ENCODE assay signal across 8 cellular contexts in genomic region chr14:93033983-93034670, GRCh38.
DNase-seq lines count a peak whose midpoint lies in the region; ATAC-seq, FAIRE-seq and TF ChIP-seq lines count a peak whose summit lies in the region.

No MANE protein-coding gene starts in this region.

- peak; percentile 19 to 79 (median 65) for DNase-seq in CD8-positive, alpha-beta T cell
- no peak for DNase-seq in PC-3
- DNase-seq in activated naive CD4-positive, alpha-beta T cell treated with anti-CD3 and anti-CD28 coated beads, Interleukin-2, amount 50 U/mL, for 72 hours (ENCODE audit: low spot score in 2 of 2) = peak in 1 of 2 donors; percentile 40
- peak; percentile 73 for DNase-seq in kidney
- DNase-seq in stimulated activated naive CD8-positive, alpha-beta T cell treated with anti-CD3 and anti-CD28 coated beads, Interleukin-15, amount 100 ng/mL, for 72 hours = peak; percentile 55 to 61
- DNase-seq in cortex of kidney (lab: John Stamatoyannopoulos, UW) = no peak
- DNase-seq in NCI-H1092 (lab: John Stamatoyannopoulos, UW) = no peak

- H3K27me3 Mint-ChIP-seq in CD8-positive, alpha-beta T cell (ENCODE audit: low read depth) = no peaks in the 10 kb centered on the region
- H3K27me3 Mint-ChIP-seq in stimulated activated naive CD8-positive, alpha-beta T cell treated with anti-CD3 and anti-CD28 coated beads, Interleukin-15, amount 100 ng/mL, for 72 hours = no peaks in the 10 kb centered on the region

- H3K4me3 ChIP-seq in CD8-positive, alpha-beta T cell (ENCODE audit: low read depth, low read length) = peak overlapping the region; percentile 38
- no peak overlapping the region for H3K4me3 ChIP-seq in PC-3 (ENCODE audit: low read length)
- no peak overlapping the region for H3K4me3 ChIP-seq in kidney (ENCODE audit: low read length in 2 of 2)

- intact Hi-C loops in CD8-positive, alpha-beta T cell (cut with DNase I, micrococcal nuclease) = loop anchor here (1.0 to 5.0 kb wide), 6 partner anchors 33 to 185 kb away; partner anchors contain the start of gene ITPK1 (in 2 of the 2)
- intact Hi-C loops in PC-3 (cut with micrococcal nuclease) (no loop called here), kidney (cut with DNase I) (no loop called here)

- H3K27ac ChIP-seq in CD8-positive, alpha-beta T cell (ENCODE audit: low read depth, low read length) = peak overlapping the region; percentile 49
- H3K27ac ChIP-seq in PC-3 (ENCODE audit: low read length) (no peak overlapping the region), kidney (ENCODE audit: low read depth in 2 of 2, low read length in 2 of 2) (no peak overlapping the region)

- peak overlapping the region; percentile 77 for H3K4me3 Mint-ChIP-seq in CD8-positive, alpha-beta T cell
- peak overlapping the region; percentile 18 to 64 for H3K4me3 Mint-ChIP-seq in stimulated activated naive CD8-positive, alpha-beta T cell treated with anti-CD3 and anti-CD28 coated beads, Interleukin-15, amount 100 ng/mL, for 72 hours

- peaks cover 36% of the 10 kb centered on the region for H3K4me1 Mint-ChIP-seq in CD8-positive, alpha-beta T cell (ENCODE audit: low read depth)
- H3K4me1 Mint-ChIP-seq in stimulated activated naive CD8-positive, alpha-beta T cell treated with anti-CD3 and anti-CD28 coated beads, Interleukin-15, amount 100 ng/mL, for 72 hours = peaks cover 74% of the 10 kb centered on the region

- H3K79me2 ChIP-seq in PC-3 (ENCODE audit: low read length) = peaks cover 13% of the 10 kb centered on the region; the same call in 1 of the 2 replicates

- no TSS peak for BruUV-seq in PC-3 (replicated peaks; lab: Mats Ljungman, UMichigan)

- POLR2A ChIA-PET in CD8-positive, alpha-beta T cell (lab: Charles Lee) = interaction anchor here (0.7 to 1.7 kb wide), 2 partner anchors 79 to 81 kb away, joined by 4 to 5 read pairs; no protein-coding TSS in a partner anchor
- POLR2A ChIA-PET in PC-3 (lab: Charles Lee; ENCODE audit: unreplicated experiment) = no interaction called here

- peaks cover 29% of the 10 kb centered on the region for H3K4me1 ChIP-seq in CD8-positive, alpha-beta T cell (ENCODE audit: insufficient read depth, low read length)
- peaks cover 51% of the 10 kb centered on the region for H3K4me1 ChIP-seq in PC-3 (ENCODE audit: insufficient read depth, low read length)
- peaks cover 11 to 42% of the 10 kb centered on the region in 2 donors for H3K4me1 ChIP-seq in kidney (ENCODE audit: control insufficient read depth in 1 of 2, insufficient read depth in 1 of 2, low read depth in 1 of 2, low read length in 2 of 2)

- H3K36me3 Mint-ChIP-seq in CD8-positive, alpha-beta T cell = no peaks in the 10 kb centered on the region
- H3K36me3 Mint-ChIP-seq in activated naive CD4-positive, alpha-beta T cell treated with anti-CD3 and anti-CD28 coated beads, Interleukin-2, amount 50 U/mL, for 72 hours = no peaks in the 10 kb centered on the region

- CTCF ChIA-PET in CD8-positive, alpha-beta T cell (lab: Charles Lee) = interaction anchor here (0.6 to 5.5 kb wide), 30 partner anchors 9 to 123 kb away, joined by 3 to 43 read pairs (median 4); partner anchors contain the start of gene ITPK1
- CTCF ChIA-PET in PC-3 (lab: Charles Lee) = no interaction called here

- no peaks in the 10 kb centered on the region for H4K20me1 ChIP-seq in PC-3 (ENCODE audit: low read length)

- FAIRE-seq in kidney (lab: Jason Lieb, UNC) = no peak

- H3K27me3 ChIP-seq in CD8-positive, alpha-beta T cell (ENCODE audit: insufficient read depth, low read length) = no peaks in the 10 kb centered on the region
- no peaks in the 10 kb centered on the region for H3K27me3 ChIP-seq in PC-3 (ENCODE audit: low read length)

- H3F3A ChIP-seq in PC-3 (ENCODE audit: low read length, unreplicated experiment) = no peaks in the 10 kb centered on the region

- TF ChIP-seq CTCF in CD8-positive, alpha-beta T cell (IDR thresholded peaks at IDR 0.05) = peak; percentile 74
- TF ChIP-seq CTCF in PC-3 (conservative IDR thresholded peaks at IDR 0.05; ENCODE audit: low read depth, low read length) = peak; percentile 65
- TF ChIP-seq CTCF in kidney (IDR thresholded peaks at IDR 0.05; ENCODE audit: borderline replicate concordance, extremely low read depth, insufficient read depth) = peak; percentile 24

- no peak overlapping the region for H2AFZ ChIP-seq in PC-3 (ENCODE audit: low read length)

- H3K9me2 ChIP-seq in PC-3 (replicated peaks; ENCODE audit: low read length) = no peaks in the 10 kb centered on the region

- no peaks in the 10 kb centered on the region for H3K9me3 Mint-ChIP-seq in CD8-positive, alpha-beta T cell
- H3K9me3 Mint-ChIP-seq in activated naive CD4-positive, alpha-beta T cell treated with anti-CD3 and anti-CD28 coated beads, Interleukin-2, amount 50 U/mL, for 72 hours = no peaks in the 10 kb centered on the region
- no peaks in the 10 kb centered on the region for H3K9me3 Mint-ChIP-seq in stimulated activated naive CD8-positive, alpha-beta T cell treated with anti-CD3 and anti-CD28 coated beads, Interleukin-15, amount 100 ng/mL, for 72 hours

- H3K4me2 ChIP-seq in PC-3 (ENCODE audit: low read length) = no peak overlapping the region

- no peaks in the 10 kb centered on the region for H3K9me3 ChIP-seq in CD8-positive, alpha-beta T cell (ENCODE audit: low read length)
- H3K9me3 ChIP-seq in PC-3 (ENCODE audit: low read length) (no peaks in the 10 kb centered on the region), kidney (ENCODE audit: control insufficient read depth in 1 of 2, low read length in 2 of 2) (no peaks in the 10 kb centered on the region)

- no peaks in the 10 kb centered on the region for H3K36me3 ChIP-seq in CD8-positive, alpha-beta T cell (ENCODE audit: insufficient read depth, low read length)
- no peaks in the 10 kb centered on the region for H3K36me3 ChIP-seq in PC-3 (ENCODE audit: low read depth, low read length)
- no peaks in the 10 kb centered on the region for H3K36me3 ChIP-seq in kidney (ENCODE audit: control insufficient read depth in 1 of 2, insufficient read depth in 2 of 2, low read length in 2 of 2)

- peak; percentile 89 for ATAC-seq in CD8-positive, alpha-beta T cell
- ATAC-seq in GM21576 (IDR thresholded peaks at IDR 0.05; ENCODE audit: unreplicated experiment) = peak; percentile 70
- no peak for ATAC-seq in PC-3
- peak; percentile 78 to 84 for ATAC-seq in activated naive CD4-positive, alpha-beta T cell treated with anti-CD3 and anti-CD28 coated beads, Interleukin-2, amount 50 U/mL, for 72 hours
- ATAC-seq in stimulated activated naive CD8-positive, alpha-beta T cell treated with anti-CD3 and anti-CD28 coated beads, Interleukin-15, amount 100 ng/mL, for 72 hours = peak; percentile 89

- peak overlapping the region; percentile 88 for H3K27ac Mint-ChIP-seq in CD8-positive, alpha-beta T cell
- peak overlapping the region; percentile 80 to 86 for H3K27ac Mint-ChIP-seq in activated naive CD4-positive, alpha-beta T cell treated with anti-CD3 and anti-CD28 coated beads, Interleukin-2, amount 50 U/mL, for 72 hours
- peak overlapping the region; percentile 84 to 93 for H3K27ac Mint-ChIP-seq in stimulated activated naive CD8-positive, alpha-beta T cell treated with anti-CD3 and anti-CD28 coated beads, Interleukin-15, amount 100 ng/mL, for 72 hours

- H3K9ac ChIP-seq in PC-3 (ENCODE audit: low read length) (no peak overlapping the region), kidney (ENCODE audit: low read length in 2 of 2) (no peak overlapping the region)

Comparison
In these comparisons a context has a peak if more than half of its experiments do, and no peak if none do; other contexts are left out.
1. DNase-seq: peak in CD8-positive, alpha-beta T cell (7 of 7), kidney (single experiment) and stimulated activated naive CD8-positive, alpha-beta T cell treated with anti-CD3 and anti-CD28 coated beads, Interleukin-15, amount 100 ng/mL, for 72 hours (2 of 2); none in PC-3 (single experiment), cortex of kidney (single experiment) and NCI-H1092 (single experiment).
2. CTCF ChIP-seq: peak in every context shown above with its lines; median percentile 74 in CD8-positive, alpha-beta T cell; 65 in PC-3; 24 in kidney.
3. intact Hi-C loops: an anchor here in CD8-positive, alpha-beta T cell (1.0 to 5.0 kb wide); none called in PC-3 and kidney.
4. Peak in every context shown above with its lines, with median percentiles within 50 percentile points of each other: H3K27ac Mint-ChIP-seq.